ENCODE assay signal across 1 cellular context in genomic region chr12:46404225-46404631, GRCh38.
TF ChIP-seq lines count a peak whose summit lies in the region.

No MANE protein-coding gene starts in this region.

TF ChIP-seq in SK-N-SH, 30 proteins besides CTCF, POLR2A, EP300 and RAD21 (continued from another document):
- no peak for TF ChIP-seq MAX (IDR thresholded peaks at IDR 0.05; ENCODE audit: low read depth)
- peak; percentile 32 for TF ChIP-seq PBX3 (IDR thresholded peaks at IDR 0.05)
- TF ChIP-seq MEF2A (IDR thresholded peaks at IDR 0.05; ENCODE audit: borderline replicate concordance, low read depth) = 0 out of 2 replicates have a peak, but pooled peaks have one; percentile 53
- TF ChIP-seq USF2 (IDR thresholded peaks at IDR 0.05; ENCODE audit: borderline replicate concordance, low read depth, low read length) = no peak
- peak; percentile 35; the same call in 1 of the 2 replicates for TF ChIP-seq RXRA (IDR thresholded peaks at IDR 0.05; ENCODE audit: borderline replicate concordance, low read depth)
- TF ChIP-seq GATA2 (CRISPR knock-in tag; IDR thresholded peaks at IDR 0.05) = no peak
TF ChIP-seq in SK-N-SH: peak in this region for 6.
